In the genomic region with DNA sequence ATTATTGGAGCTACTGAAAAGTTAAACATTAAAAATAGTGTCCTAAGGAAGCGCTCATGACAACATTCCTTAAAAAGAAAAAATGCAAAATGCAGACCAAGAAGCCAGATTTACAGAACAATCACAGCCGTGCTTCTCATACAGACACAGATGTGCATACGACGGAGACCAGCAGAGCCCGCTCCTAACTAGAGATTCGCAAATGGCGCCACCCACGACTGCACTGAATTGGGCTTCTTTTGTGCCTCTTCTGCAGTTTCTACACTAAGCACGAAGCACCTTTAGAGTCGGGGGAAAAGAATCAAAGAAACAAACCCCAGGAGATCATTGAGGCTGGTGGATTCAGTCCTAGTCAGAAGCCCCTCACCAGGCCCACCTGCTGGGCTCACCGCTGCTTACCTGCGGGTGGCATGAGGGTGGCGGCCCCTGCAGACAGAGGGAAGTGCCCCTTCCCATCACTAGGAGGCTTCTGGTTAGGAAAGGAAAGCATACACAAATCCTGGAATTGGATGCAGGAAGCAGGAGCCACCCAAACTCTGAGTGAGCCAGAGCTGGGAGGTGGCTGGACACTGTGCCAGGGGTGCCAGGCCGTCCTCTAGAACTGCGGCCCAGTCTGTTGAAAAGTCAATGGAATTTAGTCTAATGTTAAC, we compare ENCODE assay signal across 1 cellular context.
TF ChIP-seq lines count a peak whose summit lies in the region.

No MANE protein-coding gene starts in this region.

TF ChIP-seq in GM12878, 131 proteins besides CTCF, POLR2A, EP300 and RAD21:
- TF ChIP-seq, protein P1, sequence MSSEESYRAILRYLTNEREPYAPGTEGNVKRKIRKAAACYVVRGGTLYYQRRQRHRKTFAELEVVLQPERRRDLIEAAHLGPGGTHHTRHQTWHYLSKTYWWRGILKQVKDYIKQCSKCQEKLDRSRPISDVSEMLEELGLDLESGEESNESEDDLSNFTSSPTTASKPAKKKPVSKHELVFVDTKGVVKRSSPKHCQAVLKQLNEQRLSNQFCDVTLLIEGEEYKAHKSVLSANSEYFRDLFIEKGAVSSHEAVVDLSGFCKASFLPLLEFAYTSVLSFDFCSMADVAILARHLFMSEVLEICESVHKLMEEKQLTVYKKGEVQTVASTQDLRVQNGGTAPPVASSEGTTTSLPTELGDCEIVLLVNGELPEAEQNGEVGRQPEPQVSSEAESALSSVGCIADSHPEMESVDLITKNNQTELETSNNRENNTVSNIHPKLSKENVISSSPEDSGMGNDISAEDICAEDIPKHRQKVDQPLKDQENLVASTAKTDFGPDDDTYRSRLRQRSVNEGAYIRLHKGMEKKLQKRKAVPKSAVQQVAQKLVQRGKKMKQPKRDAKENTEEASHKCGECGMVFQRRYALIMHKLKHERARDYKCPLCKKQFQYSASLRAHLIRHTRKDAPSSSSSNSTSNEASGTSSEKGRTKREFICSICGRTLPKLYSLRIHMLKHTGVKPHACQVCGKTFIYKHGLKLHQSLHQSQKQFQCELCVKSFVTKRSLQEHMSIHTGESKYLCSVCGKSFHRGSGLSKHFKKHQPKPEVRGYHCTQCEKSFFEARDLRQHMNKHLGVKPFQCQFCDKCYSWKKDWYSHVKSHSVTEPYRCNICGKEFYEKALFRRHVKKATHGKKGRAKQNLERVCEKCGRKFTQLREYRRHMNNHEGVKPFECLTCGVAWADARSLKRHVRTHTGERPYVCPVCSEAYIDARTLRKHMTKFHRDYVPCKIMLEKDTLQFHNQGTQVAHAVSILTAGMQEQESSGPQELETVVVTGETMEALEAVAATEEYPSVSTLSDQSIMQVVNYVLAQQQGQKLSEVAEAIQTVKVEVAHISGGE (CRISPR knock-in tag; IDR thresholded peaks at IDR 0.05) = no peak
- no peak for TF ChIP-seq GABPA (IDR thresholded peaks at IDR 0.05; ENCODE audit: low read depth)
- no peak for TF ChIP-seq NR2C2 (IDR thresholded peaks at IDR 0.05; ENCODE audit: borderline replicate concordance, control insufficient read depth, insufficient read length, low read depth)
- TF ChIP-seq STAT1 (conservative IDR thresholded peaks at IDR 0.05) = no peak
- TF ChIP-seq FOS (IDR thresholded peaks at IDR 0.05; ENCODE audit: borderline replicate concordance, extremely low read depth, insufficient read length) = no peak
- TF ChIP-seq, protein P2, sequence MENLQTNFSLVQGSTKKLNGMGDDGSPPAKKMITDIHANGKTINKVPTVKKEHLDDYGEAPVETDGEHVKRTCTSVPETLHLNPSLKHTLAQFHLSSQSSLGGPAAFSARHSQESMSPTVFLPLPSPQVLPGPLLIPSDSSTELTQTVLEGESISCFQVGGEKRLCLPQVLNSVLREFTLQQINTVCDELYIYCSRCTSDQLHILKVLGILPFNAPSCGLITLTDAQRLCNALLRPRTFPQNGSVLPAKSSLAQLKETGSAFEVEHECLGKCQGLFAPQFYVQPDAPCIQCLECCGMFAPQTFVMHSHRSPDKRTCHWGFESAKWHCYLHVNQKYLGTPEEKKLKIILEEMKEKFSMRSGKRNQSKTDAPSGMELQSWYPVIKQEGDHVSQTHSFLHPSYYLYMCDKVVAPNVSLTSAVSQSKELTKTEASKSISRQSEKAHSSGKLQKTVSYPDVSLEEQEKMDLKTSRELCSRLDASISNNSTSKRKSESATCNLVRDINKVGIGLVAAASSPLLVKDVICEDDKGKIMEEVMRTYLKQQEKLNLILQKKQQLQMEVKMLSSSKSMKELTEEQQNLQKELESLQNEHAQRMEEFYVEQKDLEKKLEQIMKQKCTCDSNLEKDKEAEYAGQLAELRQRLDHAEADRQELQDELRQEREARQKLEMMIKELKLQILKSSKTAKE (IDR thresholded peaks at IDR 0.05; ENCODE audit: low read depth, poor library complexity, severe bottlenecking) = no peak
- no peak for TF ChIP-seq SREBF1 (IDR thresholded peaks at IDR 0.05; ENCODE audit: low read length)
- TF ChIP-seq KLF5 (IDR thresholded peaks at IDR 0.05; ENCODE audit: partially characterized antibody) = no peak
- TF ChIP-seq SMAD5 (IDR thresholded peaks at IDR 0.05; ENCODE audit: low read depth) = no peak
- no peak for TF ChIP-seq MYC (IDR thresholded peaks at IDR 0.05; ENCODE audit: insufficient read depth, insufficient read length, insufficient replicate concordance, low read length, severe bottlenecking)
- TF ChIP-seq ZNF592 (IDR thresholded peaks at IDR 0.05) = no peak
- no peak for TF ChIP-seq CHD2 (IDR thresholded peaks at IDR 0.05; ENCODE audit: borderline replicate concordance, low read depth, low read length)
TF ChIP-seq in GM12878: peak in this region for 0.
